In genomic region chr14:49363926-49364751, GRCh38 we compare ENCODE assay signal across 14 cellular contexts.
"Had no signal": no experiment of that assay in that cellular context is flagged by ENCODE, and none has a peak within 500 bp of the region (broad histone marks: within the 10 kb centered on the region; RNA-seq: fewer than 3 reads in every experiment).

No MANE protein-coding gene starts in this region.

- H3K4me3 ChIP-seq: breast epithelium, lower lobe of right lung, pancreas, tibial nerve had no signal

- H3K9me3 ChIP-seq: lower lobe of right lung, pancreas had no signal

- ATAC-seq: activated CD4-positive, CD25-positive, alpha-beta regulatory T cell treated with anti-CD3 and anti-CD28 coated beads, Interleukin-2, amount 50 U/mL, for 24 hours; foreskin keratinocyte; lower lobe of right lung; pancreas; stimulated activated memory B cell treated with anti-CD40 and anti-IgM and Interleukin-4, amounts not matched to agents 10 μg/mL and 1 μg/mL and 100 μg/mL, for 72 hours had no signal

- H3K27ac ChIP-seq: breast epithelium, foreskin keratinocyte, lower lobe of right lung, pancreas, tibial nerve had no signal

- H3K27me3 ChIP-seq: breast epithelium, foreskin keratinocyte, pancreas, tibial nerve had no signal

- H3K36me3 ChIP-seq: breast epithelium, lower lobe of right lung, pancreas, tibial nerve had no signal

- DNase-seq: activated CD4-positive, alpha-beta T cell treated with anti-CD3 and anti-CD28 coated beads, Interleukin-2, amount 50 U/mL, for 1 hour; activated CD8-positive, alpha-beta memory T cell treated with anti-CD3 and anti-CD28 coated beads for 24 hours; activated naive CD8-positive, alpha-beta T cell treated with anti-CD3 and anti-CD28 coated beads for 36 hours; aorta; effector memory CD4-positive, alpha-beta T cell; foreskin keratinocyte; glutamatergic neuron; lower lobe of right lung; pancreas; stimulated activated CD4-positive, alpha-beta T cell treated with anti-CD3 and anti-CD28 coated beads, Interleukin-2, amount 100 ng/mL, for 48 hours had no signal

- H3K4me1 ChIP-seq: breast epithelium, foreskin keratinocyte, lower lobe of right lung, pancreas, tibial nerve had no signal
